8 cellular contexts compared by ENCODE assay signal in the genomic region with DNA sequence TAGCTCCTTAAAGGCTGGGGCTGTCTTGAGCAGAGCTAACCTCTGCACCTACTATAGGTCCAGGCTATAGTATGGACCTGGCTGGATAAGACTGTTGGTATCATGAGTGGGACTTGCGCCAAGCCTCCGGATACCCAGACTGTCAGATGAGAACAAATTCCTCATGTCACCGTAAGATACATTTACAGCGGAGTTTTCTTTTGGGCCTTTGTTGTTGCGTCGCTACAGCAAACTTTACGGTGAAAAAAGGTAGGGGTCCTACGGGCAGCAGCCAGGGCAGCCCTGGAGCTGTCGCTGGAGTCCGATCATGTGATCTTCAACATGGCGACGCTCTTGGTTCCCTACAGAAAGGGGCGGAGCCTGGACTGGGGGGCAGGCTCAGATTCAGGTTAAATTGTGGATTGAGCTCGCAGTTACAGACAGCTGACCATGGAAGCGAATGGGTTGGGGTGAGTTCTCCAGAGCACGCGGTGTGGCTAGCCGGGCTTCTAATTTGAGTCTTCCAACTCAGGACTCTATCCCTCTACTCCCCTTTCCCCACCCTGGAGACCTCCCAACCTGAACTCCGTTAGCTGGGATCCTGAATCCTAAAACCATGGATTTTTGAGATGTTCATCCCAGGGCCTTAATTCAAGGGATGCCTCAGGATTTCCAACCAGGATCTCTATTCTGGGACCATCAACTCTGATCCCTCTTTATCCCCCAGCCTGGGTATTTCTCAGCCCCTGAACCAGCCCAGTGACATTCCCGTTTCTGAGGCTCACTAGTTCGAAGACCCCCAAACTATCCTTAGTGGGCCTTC. TPM values are rescaled to one million over a fixed set of nuclear protein-coding genes. Genes with fewer than 3 reads are reported as not detected.
DNase-seq lines count a peak whose midpoint lies in the region; ATAC-seq and TF ChIP-seq lines count a peak whose summit lies in the region.

A gene (plus strand): TSS at position 418 of the 802 bp plus-strand sequence. CDS start 12 bp downstream, at position 430.

- H3K27ac ChIP-seq in HUES48 (ENCODE audit: low read depth, low read length) (peak within 1 kb of the TSS; percentile 80), OCI-LY1 (ENCODE audit: low read depth, low read length, poor library complexity, severe bottlenecking) (peak within 1 kb of the TSS; percentile 61)

- H3K4me1 ChIP-seq in HUES48 (ENCODE audit: control insufficient read depth, insufficient read depth, low read length) = peaks cover 10% of the 10 kb centered on the region
- peaks cover 27% of the 10 kb centered on the region for H3K4me1 ChIP-seq in OCI-LY1 (ENCODE audit: insufficient read depth, low read length, severe bottlenecking)

- H3K36me3 ChIP-seq in HUES48 (ENCODE audit: control insufficient read depth, insufficient read depth, low read length) (peaks cover 34% of the 10 kb centered on the region), OCI-LY1 (ENCODE audit: insufficient read depth, low read length) (peaks cover 17% of the 10 kb centered on the region; the same call in 1 of the 2 replicates)

- H4K20me1 ChIP-seq in OCI-LY1 (ENCODE audit: insufficient read depth, low read length) = no peaks in the 10 kb centered on the region

- H3K4me3 Mint-ChIP-seq in endothelial cell (ENCODE audit: unreplicated experiment) (peak within 1 kb of the TSS; percentile 92), mesothelial cell of epicardium (peak within 1 kb of the TSS; percentile 71)

- peaks cover 34% of the 10 kb centered on the region for H3K4me1 Mint-ChIP-seq in endothelial cell (ENCODE audit: unreplicated experiment)
- H3K4me1 Mint-ChIP-seq in mesothelial cell of epicardium = peaks cover 35% of the 10 kb centered on the region

- H3K27ac Mint-ChIP-seq in endothelial cell (ENCODE audit: unreplicated experiment) = peak within 1 kb of the TSS; percentile 89
- H3K27ac Mint-ChIP-seq in mesothelial cell of epicardium = peak within 1 kb of the TSS; percentile 84

- peak within 1 kb of the TSS; percentile 50; the same call in 1 of the 2 replicates for H3K9ac ChIP-seq in HUES48 (ENCODE audit: low read depth, low read length)
- peak within 1 kb of the TSS; percentile 89 for H3K9ac ChIP-seq in OCI-LY1 (ENCODE audit: low read length)

- TF ChIP-seq CTCF in OCI-LY1 (IDR thresholded peaks at IDR 0.05; ENCODE audit: low read length) (no peak), endothelial cell (IDR thresholded peaks at IDR 0.05; ENCODE audit: unreplicated experiment) (no peak), mesothelial cell of epicardium (IDR thresholded peaks at IDR 0.05; ENCODE audit: unreplicated experiment) (no peak)

- H3K9me3 Mint-ChIP-seq in endothelial cell (ENCODE audit: unreplicated experiment) (no peaks in the 10 kb centered on the region), mesothelial cell of epicardium (no peaks in the 10 kb centered on the region)

- peak within 1 kb of the TSS; percentile 81 for H3K4me3 ChIP-seq in HUES48 (ENCODE audit: low read depth, low read length)
- H3K4me3 ChIP-seq in OCI-LY1 (ENCODE audit: low read depth, low read length, poor library complexity, severe bottlenecking) = peak within 1 kb of the TSS; percentile 94

- H3K27me3 ChIP-seq in HUES48 (ENCODE audit: control insufficient read depth, insufficient read depth, low read length) = no peaks in the 10 kb centered on the region
- H3K27me3 ChIP-seq in OCI-LY1 (ENCODE audit: insufficient read depth, low read length) = no peaks in the 10 kb centered on the region

- H3K9me3 ChIP-seq in HUES48 (ENCODE audit: control insufficient read depth, insufficient read depth, low read length) = no peaks in the 10 kb centered on the region
- H3K9me3 ChIP-seq in OCI-LY1 (ENCODE audit: low read length) = no peaks in the 10 kb centered on the region

- no peaks in the 10 kb centered on the region for H3F3A ChIP-seq in OCI-LY1 (ENCODE audit: insufficient read depth, low read length)

- H2AFZ ChIP-seq in OCI-LY1 (ENCODE audit: low read length) = peak within 1 kb of the TSS; percentile 98

- peak within 1 kb of the TSS; percentile 98 for H3K4me2 ChIP-seq in OCI-LY1 (ENCODE audit: low read length)

- DNase-seq in COLO668 (lab: John Stamatoyannopoulos, UW; ENCODE audit: unreplicated experiment) (peak; percentile 98), endothelial cell (ENCODE audit: low spot score) (peak; percentile 87), mesothelial cell of epicardium (ENCODE audit: low spot score in 2 of 2, unreplicated experiment in 2 of 2) (peak; percentile 67 to 84)
- peak; percentile 86 for DNase-seq in activated CD8-positive, alpha-beta memory T cell treated with anti-CD3 and anti-CD28 coated beads, Interleukin-2, amount 50 U/mL, for 4 hours
- peak; percentile 84 for DNase-seq in stimulated activated CD8-positive, alpha-beta memory T cell treated with anti-CD3 and anti-CD28 coated beads, Interleukin-15, amount 100 ng/mL, for 48 hours (ENCODE audit: low read depth in 2 of 2)

- no peaks in the 10 kb centered on the region for H3K79me2 ChIP-seq in OCI-LY1 (ENCODE audit: insufficient read depth, low read length)

- H3K9me2 ChIP-seq in OCI-LY1 (ENCODE audit: low read depth, low read length) = no peaks in the 10 kb centered on the region

- H3K36me3 Mint-ChIP-seq in endothelial cell (ENCODE audit: low read depth, unreplicated experiment) (peaks cover 44% of the 10 kb centered on the region), mesothelial cell of epicardium (peaks cover 19% of the 10 kb centered on the region)

- H3K27me3 Mint-ChIP-seq in endothelial cell (ENCODE audit: unreplicated experiment) (peaks cover 19% of the 10 kb centered on the region), mesothelial cell of epicardium (ENCODE audit: low read depth) (no peaks in the 10 kb centered on the region)

- peak; percentile 67 for ATAC-seq in GM21381 (IDR thresholded peaks at IDR 0.05; ENCODE audit: unreplicated experiment)

RNA-seq across cellular contexts. Expression of the gene that starts here (rescaled TPM):
- total RNA-seq in endothelial cell (ENCODE audit: unreplicated experiment) (151 TPM), mesothelial cell of epicardium (84.0 to 88.3 TPM (median 85.6 TPM) in 3 replicates)

Comparison
In these comparisons a context has a peak if more than half of its experiments do, and no peak if none do; other contexts are left out.
1. Peak in every context shown above with its lines: DNase-seq, ATAC-seq, H3K4me3 ChIP-seq and H3K27ac ChIP-seq.